Comparison of ENCODE assay signal across 14 cellular contexts in the genomic region with DNA sequence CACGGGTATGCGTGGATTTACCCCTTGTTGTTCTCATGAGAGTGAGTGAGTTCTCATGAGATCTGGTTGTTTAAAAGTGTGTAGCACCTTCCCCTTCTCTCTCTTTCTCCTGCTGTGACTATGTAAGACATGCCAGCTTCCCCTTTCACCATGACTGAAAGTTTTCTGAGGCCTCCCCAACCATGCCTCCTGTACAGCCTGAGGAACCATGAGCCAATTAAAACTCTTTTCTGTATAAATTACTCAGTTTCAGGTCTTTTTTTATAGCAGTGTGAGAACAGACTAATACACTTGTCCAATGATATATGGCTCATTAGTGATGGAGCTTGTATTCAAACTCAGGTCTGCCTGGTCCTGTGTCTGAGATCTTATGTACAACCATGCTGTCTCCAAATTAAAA. TPM values are rescaled to one million over a fixed set of nuclear protein-coding genes. Genes with fewer than 3 reads are reported as not detected.
DNase-seq lines count a peak whose midpoint lies in the region; ATAC-seq and TF ChIP-seq lines count a peak whose summit lies in the region.
"Had no signal": no experiment of that assay in that cellular context is flagged by ENCODE, and none has a peak within 500 bp of the region (broad histone marks: within the 10 kb centered on the region; RNA-seq: fewer than 3 reads in every experiment).

No MANE protein-coding gene starts in this region.

- H3K9me3 Mint-ChIP-seq in endodermal cell = peaks cover 53% of the 10 kb centered on the region
- H3K9me3 Mint-ChIP-seq: activated T-cell treated with anti-CD3 and anti-CD28 coated beads, Interleukin-2, amount 50 U/mL, for 24 hours; natural killer cell had no signal

- H3K27me3 Mint-ChIP-seq in T-helper 17 cell (no peaks in the 10 kb centered on the region), endodermal cell (ENCODE audit: insufficient read depth) (no peaks in the 10 kb centered on the region)

- H3K36me3 ChIP-seq in endodermal cell (ENCODE audit: control insufficient read depth, insufficient read depth, low read length) = no peaks in the 10 kb centered on the region
- no peaks in the 10 kb centered on the region for H3K36me3 ChIP-seq in Peyer's patch
- H3K36me3 ChIP-seq: cardiac muscle cell had no signal

- ATAC-seq in GM18867 (IDR thresholded peaks at IDR 0.05; ENCODE audit: unreplicated experiment) (peak; percentile 95), GM21723 (IDR thresholded peaks at IDR 0.05; ENCODE audit: unreplicated experiment) (peak; percentile 94), HG03175 (IDR thresholded peaks at IDR 0.05; ENCODE audit: unreplicated experiment) (peak; percentile 78), T-helper 17 cell (no peak)
- ATAC-seq: CD8-positive, alpha-beta T cell; natural killer cell had no signal

- H3K27me3 ChIP-seq in endodermal cell (ENCODE audit: control insufficient read depth, insufficient read depth, low read length, poor library complexity, severe bottlenecking) (no peaks in the 10 kb centered on the region), Peyer's patch (no peaks in the 10 kb centered on the region)
- H3K27me3 ChIP-seq: cardiac muscle cell had no signal

- H3K36me3 Mint-ChIP-seq in T-helper 17 cell (ENCODE audit: low read depth) = no peaks in the 10 kb centered on the region
- H3K36me3 Mint-ChIP-seq in endodermal cell (ENCODE audit: low read depth) = no peaks in the 10 kb centered on the region
- H3K36me3 Mint-ChIP-seq: CD8-positive, alpha-beta T cell; natural killer cell had no signal

- H3K9me3 ChIP-seq in T-helper 17 cell (ENCODE audit: control insufficient read depth, low read length, poor library complexity, severe bottlenecking) = no peaks in the 10 kb centered on the region
- H3K9me3 ChIP-seq in endodermal cell (ENCODE audit: control insufficient read depth, low read length) = no peaks in the 10 kb centered on the region
- no peaks in the 10 kb centered on the region for H3K9me3 ChIP-seq in Peyer's patch

- H3K27ac Mint-ChIP-seq in T-helper 17 cell = no peak overlapping the region
- no peak overlapping the region for H3K27ac Mint-ChIP-seq in endodermal cell
- H3K27ac Mint-ChIP-seq: activated T-cell treated with anti-CD3 and anti-CD28 coated beads, Interleukin-2, amount 50 U/mL, for 24 hours; CD8-positive, alpha-beta T cell; natural killer cell had no signal

- TF ChIP-seq CTCF in endodermal cell (conservative IDR thresholded peaks at IDR 0.05) = no peak
- no peak for TF ChIP-seq CTCF in Peyer's patch (IDR thresholded peaks at IDR 0.05)

- H3K4me1 ChIP-seq in endodermal cell (ENCODE audit: control insufficient read depth, insufficient read depth, low read length) = no peaks in the 10 kb centered on the region
- H3K4me1 ChIP-seq in Peyer's patch = no peaks in the 10 kb centered on the region

- H3K4me3 ChIP-seq in endodermal cell (ENCODE audit: low read length) (no peak overlapping the region), Peyer's patch (no peak overlapping the region)
- H3K4me3 ChIP-seq: cardiac muscle cell had no signal

- H3K4me1 Mint-ChIP-seq in T-helper 17 cell (peaks cover 2% of the 10 kb centered on the region), endodermal cell (no peaks in the 10 kb centered on the region)
- H3K4me1 Mint-ChIP-seq: natural killer cell had no signal

- H3K9ac ChIP-seq in endodermal cell (ENCODE audit: extremely low read depth, low read length, poor library complexity, severe bottlenecking) = no peak overlapping the region

- WGBS in endodermal cell (ENCODE audit: insufficient coverage in 1 of 2, insufficient read length in 1 of 2), 2 experiments = 80% methylated on average over 2 of the region's 2 CpGs; no CpG with 5 or more reads in 1 of the 2 experiments

- H3K4me3 Mint-ChIP-seq in T-helper 17 cell (peak overlapping the region; percentile 41), endodermal cell (no peak overlapping the region)
- H3K4me3 Mint-ChIP-seq: activated T-cell treated with anti-CD3 and anti-CD28 coated beads, Interleukin-2, amount 50 U/mL, for 24 hours; CD8-positive, alpha-beta T cell; natural killer cell had no signal

- DNase-seq in T-helper 17 cell (no peak), endodermal cell (no peak), Peyer's patch (no peak), HuH-7 (ENCODE audit: low spot score) (no peak), NCI-H345 treated with DMSO at 0.1 percent for 48 hours (lab: John Stamatoyannopoulos, UW; ENCODE audit: unreplicated experiment) (no peak)
- DNase-seq: activated T-cell treated with anti-CD3 and anti-CD28 coated beads, Interleukin-2, amount 50 U/mL, for 24 hours; CD8-positive, alpha-beta T cell; natural killer cell; T1000 had no signal

- no peak overlapping the region for H3K27ac ChIP-seq in endodermal cell (ENCODE audit: low read depth, low read length)
- no peak overlapping the region for H3K27ac ChIP-seq in Peyer's patch
- H3K27ac ChIP-seq: cardiac muscle cell had no signal

- no peak for TF ChIP-seq POLR2A in Peyer's patch (IDR thresholded peaks at IDR 0.05)

RNA-seq across cellular contexts. Expression of a gene that starts 28.5 kb away (rescaled TPM):
- total RNA-seq in T-helper 17 cell (not detected), endodermal cell (not detected), Peyer's patch (under 1 TPM in 1 of 4 donors, not detected in 3; 0.94 TPM)
- polyA plus RNA-seq in endodermal cell (2013, experiment 1 of 2) = not detected
- polyA plus RNA-seq in endodermal cell (2013, experiment 2 of 2) = not detected
- total RNA-seq: cardiac muscle cell; CD8-positive, alpha-beta T cell; natural killer cell had no signal
- polyA plus RNA-seq: cardiac muscle cell, keratinocyte had no signal

RNA-seq across cellular contexts. Expression of a gene that starts 59.9 kb away (rescaled TPM):
- total RNA-seq in T-helper 17 cell = under 1 TPM in 1 of 2 donors, not detected in 1; 0.23 TPM
- total RNA-seq in endodermal cell = 1 to 10 TPM in 1 of 2 donors, under 1 TPM in 1; 0.82 to 2.6 TPM
- polyA plus RNA-seq in endodermal cell (2013, experiment 1 of 2) = 16.5 TPM
- 17.6 TPM for polyA plus RNA-seq in endodermal cell (2013, experiment 2 of 2)
- total RNA-seq in Peyer's patch = not detected
- total RNA-seq: CD8-positive, alpha-beta T cell; natural killer cell had no signal
- polyA plus RNA-seq: keratinocyte had no signal
